Comparison of ENCODE assay signal across 1 cellular context in genomic region chr1:203682401-203683383, GRCh38.
TF ChIP-seq lines count a peak whose summit lies in the region.

No MANE protein-coding gene starts in this region.

TF ChIP-seq in HepG2, 621 proteins besides CTCF, POLR2A, EP300 and RAD21 (continued from another document):
- TF ChIP-seq CHD2 (IDR thresholded peaks at IDR 0.05; ENCODE audit: low read depth, low read length) (no peak), ZNF644 (CRISPR knock-in tag; IDR thresholded peaks at IDR 0.05; ENCODE audit: low read depth) (peak; percentile 69), CAMTA2 (CRISPR knock-in tag; IDR thresholded peaks at IDR 0.05; ENCODE audit: borderline replicate concordance) (no peak), MAFK (conservative IDR thresholded peaks at IDR 0.05 in 1 of 2, IDR thresholded peaks at IDR 0.05 in 1 of 2; ENCODE audit: low read length in 2 of 2) (no peak), PTBP1 (IDR thresholded peaks at IDR 0.05; ENCODE audit: low read depth, low read length, poor library complexity, severe bottlenecking) (no peak), SCMH1 (CRISPR knock-in tag; IDR thresholded peaks at IDR 0.05; ENCODE audit: borderline replicate concordance) (no peak), CCAR2 (optimal IDR thresholded peaks at IDR 0.05; ENCODE audit: low read depth, low read length) (peak; percentile 82), PPARG (CRISPR knock-in tag; conservative IDR thresholded peaks at IDR 0.05) (0 out of 2 replicates have a peak, but pooled peaks have one; percentile 25), TFDP1 (CRISPR knock-in tag; IDR thresholded peaks at IDR 0.05; ENCODE audit: borderline replicate concordance) (peak; percentile 31; the same call in 1 of the 2 replicates), REPIN1 (CRISPR knock-in tag; IDR thresholded peaks at IDR 0.05; ENCODE audit: borderline replicate concordance, low read depth) (peak; percentile 46; the same call in 1 of the 2 replicates), AHR (CRISPR knock-in tag; IDR thresholded peaks at IDR 0.05) (0 out of 2 replicates have a peak, but pooled peaks have one; percentile 37), GFI1 (CRISPR knock-in tag; IDR thresholded peaks at IDR 0.05; ENCODE audit: borderline replicate concordance) (no peak), EHMT2 (IDR thresholded peaks at IDR 0.05; ENCODE audit: borderline replicate concordance, low read depth, low read length) (peak; percentile 97), ZBTB4 (CRISPR knock-in tag; IDR thresholded peaks at IDR 0.05; ENCODE audit: borderline replicate concordance) (no peak), ZBTB21 (CRISPR knock-in tag; IDR thresholded peaks at IDR 0.05) (no peak), FOXA3 (CRISPR knock-in tag; IDR thresholded peaks at IDR 0.05) (peak; percentile 79), RFXAP (CRISPR knock-in tag; IDR thresholded peaks at IDR 0.05; ENCODE audit: borderline replicate concordance) (no peak), POGZ (CRISPR knock-in tag; IDR thresholded peaks at IDR 0.05) (peak; percentile 77; the same call in 1 of the 2 replicates), ZNF574 (CRISPR knock-in tag; IDR thresholded peaks at IDR 0.05) (peak; percentile 93), ARID2 (CRISPR knock-in tag; IDR thresholded peaks at IDR 0.05; ENCODE audit: borderline replicate concordance) (no peak), ZMAT5 (CRISPR knock-in tag; IDR thresholded peaks at IDR 0.05; ENCODE audit: borderline replicate concordance, low read depth) (no peak), ATF7 (IDR thresholded peaks at IDR 0.05) (peak; percentile 8; the same call in 1 of the 2 replicates), ATF7 (CRISPR knock-in tag; IDR thresholded peaks at IDR 0.05) (no peak)
- TF ChIP-seq, protein P1, sequence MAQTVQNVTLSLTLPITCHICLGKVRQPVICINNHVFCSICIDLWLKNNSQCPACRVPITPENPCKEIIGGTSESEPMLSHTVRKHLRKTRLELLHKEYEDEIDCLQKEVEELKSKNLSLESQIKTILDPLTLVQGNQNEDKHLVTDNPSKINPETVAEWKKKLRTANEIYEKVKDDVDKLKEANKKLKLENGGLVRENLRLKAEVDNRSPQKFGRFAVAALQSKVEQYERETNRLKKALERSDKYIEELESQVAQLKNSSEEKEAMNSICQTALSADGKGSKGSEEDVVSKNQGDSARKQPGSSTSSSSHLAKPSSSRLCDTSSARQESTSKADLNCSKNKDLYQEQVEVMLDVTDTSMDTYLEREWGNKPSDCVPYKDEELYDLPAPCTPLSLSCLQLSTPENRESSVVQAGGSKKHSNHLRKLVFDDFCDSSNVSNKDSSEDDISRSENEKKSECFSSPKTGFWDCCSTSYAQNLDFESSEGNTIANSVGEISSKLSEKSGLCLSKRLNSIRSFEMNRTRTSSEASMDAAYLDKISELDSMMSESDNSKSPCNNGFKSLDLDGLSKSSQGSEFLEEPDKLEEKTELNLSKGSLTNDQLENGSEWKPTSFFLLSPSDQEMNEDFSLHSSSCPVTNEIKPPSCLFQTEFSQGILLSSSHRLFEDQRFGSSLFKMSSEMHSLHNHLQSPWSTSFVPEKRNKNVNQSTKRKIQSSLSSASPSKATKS (CRISPR knock-in tag; IDR thresholded peaks at IDR 0.05) = no peak
- TF ChIP-seq, protein P2, sequence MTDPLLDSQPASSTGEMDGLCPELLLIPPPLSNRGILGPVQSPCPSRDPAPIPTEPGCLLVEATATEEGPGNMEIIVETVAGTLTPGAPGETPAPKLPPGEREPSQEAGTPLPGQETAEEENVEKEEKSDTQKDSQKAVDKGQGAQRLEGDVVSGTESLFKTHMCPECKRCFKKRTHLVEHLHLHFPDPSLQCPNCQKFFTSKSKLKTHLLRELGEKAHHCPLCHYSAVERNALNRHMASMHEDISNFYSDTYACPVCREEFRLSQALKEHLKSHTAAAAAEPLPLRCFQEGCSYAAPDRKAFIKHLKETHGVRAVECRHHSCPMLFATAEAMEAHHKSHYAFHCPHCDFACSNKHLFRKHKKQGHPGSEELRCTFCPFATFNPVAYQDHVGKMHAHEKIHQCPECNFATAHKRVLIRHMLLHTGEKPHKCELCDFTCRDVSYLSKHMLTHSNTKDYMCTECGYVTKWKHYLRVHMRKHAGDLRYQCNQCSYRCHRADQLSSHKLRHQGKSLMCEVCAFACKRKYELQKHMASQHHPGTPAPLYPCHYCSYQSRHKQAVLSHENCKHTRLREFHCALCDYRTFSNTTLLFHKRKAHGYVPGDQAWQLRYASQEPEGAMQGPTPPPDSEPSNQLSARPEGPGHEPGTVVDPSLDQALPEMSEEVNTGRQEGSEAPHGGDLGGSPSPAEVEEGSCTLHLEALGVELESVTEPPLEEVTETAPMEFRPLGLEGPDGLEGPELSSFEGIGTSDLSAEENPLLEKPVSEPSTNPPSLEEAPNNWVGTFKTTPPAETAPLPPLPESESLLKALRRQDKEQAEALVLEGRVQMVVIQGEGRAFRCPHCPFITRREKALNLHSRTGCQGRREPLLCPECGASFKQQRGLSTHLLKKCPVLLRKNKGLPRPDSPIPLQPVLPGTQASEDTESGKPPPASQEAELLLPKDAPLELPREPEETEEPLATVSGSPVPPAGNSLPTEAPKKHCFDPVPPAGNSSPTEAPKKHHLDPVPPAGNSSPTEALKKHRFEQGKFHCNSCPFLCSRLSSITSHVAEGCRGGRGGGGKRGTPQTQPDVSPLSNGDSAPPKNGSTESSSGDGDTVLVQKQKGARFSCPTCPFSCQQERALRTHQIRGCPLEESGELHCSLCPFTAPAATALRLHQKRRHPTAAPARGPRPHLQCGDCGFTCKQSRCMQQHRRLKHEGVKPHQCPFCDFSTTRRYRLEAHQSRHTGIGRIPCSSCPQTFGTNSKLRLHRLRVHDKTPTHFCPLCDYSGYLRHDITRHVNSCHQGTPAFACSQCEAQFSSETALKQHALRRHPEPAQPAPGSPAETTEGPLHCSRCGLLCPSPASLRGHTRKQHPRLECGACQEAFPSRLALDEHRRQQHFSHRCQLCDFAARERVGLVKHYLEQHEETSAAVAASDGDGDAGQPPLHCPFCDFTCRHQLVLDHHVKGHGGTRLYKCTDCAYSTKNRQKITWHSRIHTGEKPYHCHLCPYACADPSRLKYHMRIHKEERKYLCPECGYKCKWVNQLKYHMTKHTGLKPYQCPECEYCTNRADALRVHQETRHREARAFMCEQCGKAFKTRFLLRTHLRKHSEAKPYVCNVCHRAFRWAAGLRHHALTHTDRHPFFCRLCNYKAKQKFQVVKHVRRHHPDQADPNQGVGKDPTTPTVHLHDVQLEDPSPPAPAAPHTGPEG (CRISPR knock-in tag; IDR thresholded peaks at IDR 0.05) = no peak
